19 cellular contexts compared by ENCODE assay signal in the genomic region with DNA sequence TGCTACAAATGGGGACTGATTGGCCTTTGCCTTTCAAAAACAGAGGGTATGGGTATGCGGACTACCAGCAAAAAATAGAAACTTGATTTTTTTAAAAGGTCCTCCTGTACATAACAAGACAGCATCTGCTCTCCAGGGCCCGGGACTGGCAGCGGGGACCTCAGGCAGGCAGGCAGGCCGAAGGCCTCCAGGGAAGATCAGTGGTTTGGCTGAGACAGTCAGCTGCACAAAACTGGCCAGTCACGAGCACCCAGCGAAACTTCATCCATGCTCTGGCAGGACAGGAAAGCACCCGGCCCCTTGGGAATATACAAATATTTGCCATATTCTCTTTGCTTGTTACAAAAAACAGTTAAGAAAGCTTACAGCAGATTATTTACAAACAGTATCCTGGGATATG. TPM values are rescaled to one million over a fixed set of nuclear protein-coding genes. Genes with fewer than 3 reads are reported as not detected.
DNase-seq lines count a peak whose midpoint lies in the region; ATAC-seq and TF ChIP-seq lines count a peak whose summit lies in the region.
"Had no signal": no experiment of that assay in that cellular context is flagged by ENCODE, and none has a peak within 500 bp of the region (broad histone marks: within the 10 kb centered on the region; RNA-seq: fewer than 3 reads in every experiment).

No MANE protein-coding gene starts in this region.

- H3K36me3 ChIP-seq in Panc1 (ENCODE audit: control insufficient read depth, insufficient read depth, low read length) (peaks cover 3% of the 10 kb centered on the region; the same call in 1 of the 2 replicates), spleen (peaks cover 0 to 85% (median 55%) of the 10 kb centered on the region in 6 donors)

- CTCF ChIA-PET in Panc1 (lab: Charles Lee) = no interaction called here

- H3K27me3 ChIP-seq in Panc1 (ENCODE audit: control insufficient read depth, insufficient read depth, low read length) (no peaks in the 10 kb centered on the region), spleen (replicated peaks in 1 of 7) (no peaks in the 10 kb centered on the region)
- H3K27me3 ChIP-seq: SJCRH30, upper lobe of left lung had no signal

- ATAC-seq in Panc1 (no peak), sciatic nerve (no peak), GM19328 (IDR thresholded peaks at IDR 0.05; ENCODE audit: unreplicated experiment) (no peak)
- ATAC-seq: left lobe of liver had no signal

- H3K27ac ChIP-seq in Panc1 (ENCODE audit: low read length) (no peak overlapping the region), spleen (peak overlapping the region in 1 of 8 donors; percentile 14)
- H3K27ac ChIP-seq: SJCRH30, upper lobe of left lung had no signal

- TF ChIP-seq CTCF in Panc1 (IDR thresholded peaks at IDR 0.05) (no peak), GM13976 (IDR thresholded peaks at IDR 0.05; ENCODE audit: borderline replicate concordance, control extremely low read depth, extremely low read depth, insufficient read depth, missing control alignments) (no peak), spleen (IDR thresholded peaks at IDR 0.05 in 8 of 11, conservative IDR thresholded peaks at IDR 0.05 in 3 of 11) (no peak)

- in situ Hi-C loops in Panc1 (cut with HindIII; ENCODE audit: low pct_unique_long_range_greater_than_20kb, low sequenced_read_pairs) = no loop called here
- in situ Hi-C loops in GM13976 (cut with MboI; ENCODE audit: low sequenced_read_pairs, unreplicated experiment) = no loop called here

- TSS peak; percentile 73 for BruUV-seq in Panc1 (replicated peaks; lab: Mats Ljungman, UMichigan)

- DNase-seq in D341Med (ENCODE audit: low spot score) (peak; percentile 43), Panc1 (ENCODE audit: low read depth, low spot score) (no peak), epidermal melanocyte (ENCODE audit: insufficient read length, low spot score) (peak; percentile 54), sciatic nerve (ENCODE audit: low spot score) (peak; percentile 36), GM13976 (ENCODE audit: low spot score) (no peak), RPMI8226 (no peak), spleen (no peak)
- DNase-seq: activated CD4-positive, alpha-beta T cell treated with anti-CD3 and anti-CD28 coated beads, Interleukin-2, amount 50 U/mL, for 48 hours; activated T-cell treated with anti-CD3 and anti-CD28 coated beads, Interleukin-2, amount 50 U/mL, for 48 hours; AML-193; COR-L47; glutamatergic neuron; NCI-H1105 treated with DMSO at 0.1 percent for 48 hours; NCI-H524 treated with DMSO at 0.1 percent for 48 hours; SJCRH30; stimulated activated CD4-positive, alpha-beta T cell treated with anti-CD3 and anti-CD28 coated beads, Interleukin-15, amount 100 ng/mL, for 24 hours had no signal

- H3K4me1 ChIP-seq in Panc1 (ENCODE audit: control insufficient read depth, insufficient read depth, low read length) (peaks cover 12% of the 10 kb centered on the region), spleen (peaks cover 0 to 29% (median 11%) of the 10 kb centered on the region in 6 donors)

- no peak overlapping the region for H3K4me3 ChIP-seq in Panc1 (ENCODE audit: low read depth in 2 of 2, low read length in 2 of 2)
- no peak overlapping the region for H3K4me3 ChIP-seq in spleen
- H3K4me3 ChIP-seq: SJCRH30, upper lobe of left lung had no signal

- POLR2A ChIA-PET in Panc1 (lab: Charles Lee) = no interaction called here

- no peaks in the 10 kb centered on the region for H3K9me3 ChIP-seq in Panc1 (ENCODE audit: control insufficient read depth, insufficient read depth, low read depth, low read length)
- no peaks in the 10 kb centered on the region for H3K9me3 ChIP-seq in spleen
- H3K9me3 ChIP-seq: SJCRH30, upper lobe of left lung had no signal

- 91 to 95% (median 93%) methylated on average over 7 of the region's 7 CpGs for whole genome bisulfite sequencing in spleen, 5 donors

- TF ChIP-seq POLR2A in spleen (IDR thresholded peaks at IDR 0.05) = no peak

- intact Hi-C loops in Panc1 (cut with micrococcal nuclease; ENCODE audit: unreplicated experiment) (no loop called here), sciatic nerve (cut with DNase I) (no loop called here), spleen (cut with DNase I; ENCODE audit: low total_unique reads) (no loop called here)

RNA-seq across cellular contexts. Expression of a gene that starts 11.0 kb away (rescaled TPM):
- total RNA-seq in Panc1 (2021; ENCODE audit: unreplicated experiment) (1,115 TPM), sciatic nerve (710 TPM), spleen (1,000 to 10,000 TPM in 4 of 7 donors, 100 to 1,000 TPM in 3; 845 to 1,581 (median 1,127) TPM)
- polyA plus RNA-seq in Panc1 (2012; ENCODE audit: insufficient read length) = 3,180 TPM
- polyA plus RNA-seq in spleen = 1,000 to 10,000 TPM; 6,984 to 8,152 (median 7,296) TPM

RNA-seq across cellular contexts. Expression of a gene that starts 11.1 kb away (rescaled TPM):
- 30.4 TPM for total RNA-seq in Panc1 (2021; ENCODE audit: unreplicated experiment)
- polyA plus RNA-seq in Panc1 (2012; ENCODE audit: insufficient read length) = 17.9 TPM
- total RNA-seq in sciatic nerve = 21.1 TPM
- total RNA-seq in spleen = 10 to 100 TPM in 5 of 7 donors, 1 to 10 TPM in 2; 5.3 to 22.8 (median 12.6) TPM
- polyA plus RNA-seq in spleen = 1 to 10 TPM in 2 of 3 donors, under 1 TPM in 1; 0.86 to 4.3 (median 2.3) TPM

Comparison
In these comparisons a context has a peak if more than half of its experiments do, and no peak if none do; other contexts are left out.
1. DNase-seq: peak in D341Med (single experiment), epidermal melanocyte (single experiment) and sciatic nerve (single experiment); none in Panc1 (single experiment), GM13976 (single experiment), RPMI8226 (single experiment) and spleen (single experiment).